ENCODE assay signal across 23 cellular contexts in the genomic region with DNA sequence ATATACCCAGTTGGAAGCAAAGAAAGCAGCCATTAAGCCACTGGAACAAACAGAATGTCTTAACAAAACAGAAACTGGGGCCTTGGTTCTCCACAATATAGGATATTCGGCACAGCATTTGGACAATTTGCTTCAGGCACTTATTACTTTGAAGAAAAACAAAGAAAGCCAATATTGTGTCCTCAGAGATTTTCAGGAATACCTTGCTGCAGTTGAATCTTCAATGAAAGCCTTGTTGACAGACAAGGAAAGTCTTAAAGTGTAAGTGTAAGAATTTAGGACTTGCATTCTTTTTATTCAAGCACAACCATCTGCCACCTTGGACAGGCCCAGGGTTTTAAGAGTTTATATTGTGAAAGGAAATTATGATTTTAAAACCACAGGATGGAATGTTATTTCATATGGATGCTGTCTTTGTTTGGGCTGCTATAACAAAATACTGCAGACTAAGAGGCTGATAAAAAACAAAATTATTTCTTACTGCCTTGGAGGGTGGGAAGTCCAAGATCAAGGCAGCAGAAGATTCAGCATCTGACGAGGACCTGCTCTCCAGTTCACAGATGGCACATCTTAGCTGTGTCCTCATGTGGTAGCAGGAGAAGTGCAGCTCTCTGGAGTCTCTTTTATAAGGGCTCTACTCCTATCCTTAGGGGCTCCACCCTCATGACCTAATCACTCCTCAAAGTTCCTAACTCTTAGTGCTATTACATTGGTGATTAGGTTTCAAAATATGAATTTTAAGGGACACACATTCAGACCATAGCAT.
DNase-seq lines count a peak whose midpoint lies in the region; ATAC-seq and FAIRE-seq lines count a peak whose summit lies in the region.
"Had no signal": no experiment of that assay in that cellular context is flagged by ENCODE, and none has a peak within 500 bp of the region (broad histone marks: within the 10 kb centered on the region; RNA-seq: fewer than 3 reads in every experiment).

No MANE protein-coding gene starts in this region.

- peaks cover 17 to 47% (median 33%) of the 10 kb centered on the region in 3 donors for H3K36me3 Mint-ChIP-seq in immature natural killer cell

- H3K4me3 Mint-ChIP-seq in immature natural killer cell, result no peak overlapping the region
- H3K4me3 Mint-ChIP-seq: B cell; CD4-positive, alpha-beta T cell; CD8-positive, alpha-beta T cell had no signal

- ATAC-seq in GM21423 (IDR thresholded peaks at IDR 0.05; ENCODE audit: unreplicated experiment), result no peak
- ATAC-seq: A549; CD8-positive, alpha-beta T cell; GM12878 had no signal

- peak; percentile 96 for FAIRE-seq in HTR-8/SVneo (lab: Jason Lieb, UNC)
- FAIRE-seq in urothelium cell line (lab: Jason Lieb, UNC), result peak; percentile 94
- FAIRE-seq: A549, GM12878, GM12892, GM18507 had no signal

- DNase-seq in COLO829 (ENCODE audit: low spot score) (peak; percentile 52), HTR-8/SVneo (ENCODE audit: insufficient read length, low spot score) (no peak), foreskin melanocyte (peak; percentile 80), urothelium cell line (ENCODE audit: low spot score) (no peak), immature natural killer cell (no peak), NCI-H1694 treated with DMSO at 0.1 percent for 48 hours (lab: John Stamatoyannopoulos, UW) (no peak)
- DNase-seq: AML-193; CD4-positive, alpha-beta T cell; CD8-positive, alpha-beta T cell; COR-L47; DMS 273 treated with DMSO at 0.1 percent for 48 hours; DMS153; DMS53; DMS79; DND-41; EL; GDM1 had no signal

- peaks cover 0 to under 1% of the 10 kb centered on the region in 2 donors for H3K4me1 Mint-ChIP-seq in immature natural killer cell
- H3K4me1 Mint-ChIP-seq: B cell had no signal

- H3K9me3 Mint-ChIP-seq in immature natural killer cell, result no peaks in the 10 kb centered on the region
- H3K9me3 Mint-ChIP-seq: CD4-positive, alpha-beta T cell; CD8-positive, alpha-beta T cell had no signal

- peak overlapping the region in 3 of 6 donors; percentile 22 to 32 (median 24) for H3K27ac Mint-ChIP-seq in immature natural killer cell
- H3K27ac Mint-ChIP-seq: B cell; CD4-positive, alpha-beta T cell; CD8-positive, alpha-beta T cell had no signal

- peaks cover 0 to 6% (median 0%) of the 10 kb centered on the region in 3 donors for H3K27me3 Mint-ChIP-seq in immature natural killer cell (ENCODE audit: low read depth in 3 of 3)
- H3K27me3 Mint-ChIP-seq: B cell; CD4-positive, alpha-beta T cell had no signal

Comparison
In these comparisons a context has a peak if more than half of its experiments do, and no peak if none do; other contexts are left out.
1. DNase-seq: peak in COLO829 (single experiment) and foreskin melanocyte (single experiment); none in HTR-8/SVneo (single experiment), urothelium cell line (single experiment), immature natural killer cell (0 of 3) and NCI-H1694 treated with DMSO at 0.1 percent for 48 hours (single experiment).